In the genomic region with DNA sequence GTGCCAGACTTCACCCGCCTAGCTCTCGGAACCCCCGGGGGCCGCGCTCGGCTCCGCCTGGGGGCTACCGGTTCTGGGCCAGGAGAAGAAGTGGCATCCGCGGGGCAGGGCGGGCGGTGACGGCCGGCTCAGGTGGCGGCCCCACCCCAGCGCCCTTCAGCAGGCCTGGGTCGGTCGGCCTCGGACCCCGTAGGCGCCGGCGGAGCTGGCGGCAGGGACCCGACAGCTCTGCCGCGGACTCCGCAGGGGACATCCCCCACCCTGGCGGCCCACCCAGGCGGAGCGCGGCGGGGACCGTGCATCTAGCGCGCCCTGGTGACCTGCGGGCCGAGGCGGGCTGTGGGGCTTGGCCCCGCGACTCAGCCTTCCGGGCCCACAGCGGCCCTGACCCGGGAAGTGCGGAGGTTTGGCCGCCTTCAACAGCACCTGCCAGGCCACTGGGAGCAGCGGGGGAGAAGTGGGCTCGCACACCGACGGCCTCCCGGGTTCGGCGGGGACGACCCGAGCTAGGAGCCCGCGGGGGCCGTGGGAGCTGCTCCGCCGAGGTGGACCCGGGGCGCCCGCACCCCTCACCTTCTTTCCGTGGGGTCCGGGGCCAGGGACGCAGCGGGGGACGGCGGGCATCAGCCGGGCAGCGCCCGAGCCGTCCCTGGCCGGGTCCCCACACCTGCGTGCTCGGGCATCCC, we compare ENCODE assay signal across 8 cellular contexts.
DNase-seq lines count a peak whose midpoint lies in the region; ATAC-seq and TF ChIP-seq lines count a peak whose summit lies in the region.

No MANE protein-coding gene starts in this region.

- H3K27me3 Mint-ChIP-seq in activated CD4-positive, alpha-beta memory T cell treated with anti-CD3 and anti-CD28 coated beads for 36 hours = peaks cover 19% of the 10 kb centered on the region

- no peaks in the 10 kb centered on the region for H3K9me3 ChIP-seq in gastroesophageal sphincter

- intact Hi-C loops in activated CD4-positive, alpha-beta memory T cell treated with anti-CD3 and anti-CD28 coated beads for 36 hours (cut with micrococcal nuclease) = no loop called here
- intact Hi-C loops in posterior vena cava (cut with DNase I) = loop anchor here in 1 of 2 donors (5.0 kb wide), 1 partner anchor 36 kb away; no protein-coding TSS in a partner anchor

- H3K9me3 Mint-ChIP-seq in activated CD4-positive, alpha-beta memory T cell treated with anti-CD3 and anti-CD28 coated beads for 36 hours = no peaks in the 10 kb centered on the region

- H3K36me3 Mint-ChIP-seq in activated CD4-positive, alpha-beta memory T cell treated with anti-CD3 and anti-CD28 coated beads for 36 hours = no peaks in the 10 kb centered on the region

- no peak overlapping the region for H3K27ac Mint-ChIP-seq in activated CD4-positive, alpha-beta memory T cell treated with anti-CD3 and anti-CD28 coated beads for 36 hours

- peak overlapping the region; percentile 30 to 60 for H3K4me3 ChIP-seq in gastroesophageal sphincter

- H3K4me1 Mint-ChIP-seq in activated CD4-positive, alpha-beta memory T cell treated with anti-CD3 and anti-CD28 coated beads for 36 hours (ENCODE audit: low read depth) = peaks cover 14% of the 10 kb centered on the region

- no peak for TF ChIP-seq CTCF in gastroesophageal sphincter (IDR thresholded peaks at IDR 0.05)

- no peak for TF ChIP-seq EP300 in gastroesophageal sphincter (IDR thresholded peaks at IDR 0.05)

- peak overlapping the region; percentile 64 to 95 (median 87) for H3K27ac ChIP-seq in gastroesophageal sphincter

- TF ChIP-seq POLR2A in gastroesophageal sphincter (IDR thresholded peaks at IDR 0.05) = no peak

- no peak for DNase-seq in activated CD4-positive, alpha-beta memory T cell treated with anti-CD3 and anti-CD28 coated beads for 36 hours
- DNase-seq in posterior vena cava (ENCODE audit: low spot score) = peak; percentile 73
- DNase-seq in mesenteric fat pad (ENCODE audit: low spot score) = no peak

- peaks cover 0 to 47% (median 20%) of the 10 kb centered on the region in 3 donors for H3K4me1 ChIP-seq in gastroesophageal sphincter

- CTCF ChIA-PET in activated CD4-positive, alpha-beta memory T cell treated with anti-CD3 and anti-CD28 coated beads for 36 hours (lab: Charles Lee) = interaction anchor here (0.7 to 3.0 kb wide), 18 partner anchors 9 to 202 kb away, joined by 3 to 24 read pairs (median 4); no protein-coding TSS in a partner anchor

- peak overlapping the region; percentile 87 for H3K4me3 Mint-ChIP-seq in activated CD4-positive, alpha-beta memory T cell treated with anti-CD3 and anti-CD28 coated beads for 36 hours

- no peaks in the 10 kb centered on the region for H3K27me3 ChIP-seq in gastroesophageal sphincter

- 4% methylated on average over 17 of the region's 76 CpGs; no CpG with 5 or more reads in 1 of the 2 donors for WGBS in gastroesophageal sphincter (ENCODE audit: low coverage in 1 of 2), 2 donors

- peak; percentile 44 for ATAC-seq in GM18502 (IDR thresholded peaks at IDR 0.05; ENCODE audit: poor library complexity, unreplicated experiment)
- ATAC-seq in gastroesophageal sphincter = peak; percentile 15
- no peak for ATAC-seq in GM21576 (IDR thresholded peaks at IDR 0.05; ENCODE audit: unreplicated experiment)
- ATAC-seq in GM21390 (IDR thresholded peaks at IDR 0.05; ENCODE audit: unreplicated experiment) = no peak
- no peak for ATAC-seq in GM18519 (IDR thresholded peaks at IDR 0.05; ENCODE audit: low FRiP score, unreplicated experiment)

- POLR2A ChIA-PET in activated CD4-positive, alpha-beta memory T cell treated with anti-CD3 and anti-CD28 coated beads for 36 hours (lab: Charles Lee) = interaction anchor here (1.0 to 1.2 kb wide), 2 partner anchors 12 to 38 kb away, joined by 3 to 4 read pairs; no protein-coding TSS in a partner anchor

- H3K36me3 ChIP-seq in gastroesophageal sphincter = no peaks in the 10 kb centered on the region

Comparison
In these comparisons a context has a peak if more than half of its experiments do, and no peak if none do; other contexts are left out.
1. ATAC-seq: peak in GM18502 (single experiment) and gastroesophageal sphincter (single experiment); none in GM21576 (single experiment), GM21390 (single experiment) and GM18519 (single experiment).